In genomic region chr20:45813006-45813340, GRCh38 we compare ENCODE assay signal across 10 cellular contexts. TPM values are rescaled to one million over a fixed set of nuclear protein-coding genes. Genes with fewer than 3 reads are reported as not detected.
DNase-seq lines count a peak whose midpoint lies in the region; ATAC-seq and TF ChIP-seq lines count a peak whose summit lies in the region.
"Had no signal": no experiment of that assay in that cellular context is flagged by ENCODE, and none has a peak within 500 bp of the region (broad histone marks: within the 10 kb centered on the region; RNA-seq: fewer than 3 reads in every experiment).

No MANE protein-coding gene starts in this region.

- H3K4me1 ChIP-seq in right lobe of liver (peaks cover 0 to 6% (median 0%) of the 10 kb centered on the region in 4 donors), tibial nerve (peaks cover 0 to 28% (median 6%) of the 10 kb centered on the region in 4 donors)

- peaks cover 41% of the 10 kb centered on the region for H3K4me1 Mint-ChIP-seq in activated naive CD4-positive, alpha-beta T cell treated with anti-CD3 and anti-CD28 coated beads, Interleukin-2, amount 10 ng/mL, durations not matched to agents 7 days and 5 days
- peaks cover 11% of the 10 kb centered on the region for H3K4me1 Mint-ChIP-seq in activated naive CD8-positive, alpha-beta T cell (ENCODE audit: low read depth)

- DNase-seq in activated naive CD4-positive, alpha-beta T cell treated with anti-CD3 and anti-CD28 coated beads, Interleukin-2, amount 10 ng/mL, durations not matched to agents 7 days and 5 days = no peak
- no peak for DNase-seq in activated naive CD4-positive, alpha-beta T cell (lab: John Stamatoyannopoulos, UW)
- DNase-seq in right lobe of liver (no peak), tibial nerve (ENCODE audit: low spot score in 2 of 2) (no peak)

- peaks cover 69% of the 10 kb centered on the region for H3K36me3 Mint-ChIP-seq in activated naive CD4-positive, alpha-beta T cell treated with anti-CD3 and anti-CD28 coated beads, Interleukin-2, amount 10 ng/mL, durations not matched to agents 7 days and 5 days
- peaks cover 12% of the 10 kb centered on the region for H3K36me3 Mint-ChIP-seq in activated naive CD8-positive, alpha-beta T cell

- intact Hi-C loops in right lobe of liver (cut with DNase I) = loop anchor here in 1 of 2 donors (10.0 kb wide), 1 partner anchor 142 kb away; no protein-coding TSS in a partner anchor

- H3K4me3 Mint-ChIP-seq in activated naive CD4-positive, alpha-beta T cell treated with anti-CD3 and anti-CD28 coated beads, Interleukin-2, amount 10 ng/mL, durations not matched to agents 7 days and 5 days = peak overlapping the region; percentile 91
- peak overlapping the region; percentile 85 for H3K4me3 Mint-ChIP-seq in activated naive CD8-positive, alpha-beta T cell

- no peaks in the 10 kb centered on the region for H3K27me3 Mint-ChIP-seq in activated naive CD4-positive, alpha-beta T cell treated with anti-CD3 and anti-CD28 coated beads, Interleukin-2, amount 10 ng/mL, durations not matched to agents 7 days and 5 days
- no peaks in the 10 kb centered on the region for H3K27me3 Mint-ChIP-seq in activated naive CD8-positive, alpha-beta T cell

- H3K27me3 ChIP-seq in right lobe of liver = no peaks in the 10 kb centered on the region
- no peaks in the 10 kb centered on the region for H3K27me3 ChIP-seq in tibial nerve
- H3K27me3 ChIP-seq: adrenal gland had no signal

- 9% methylated on average over 8 of the region's 11 CpGs for WGBS in right lobe of liver (ENCODE audit: insufficient coverage, low coverage, low lambda C conversion rate, missing lambda C conversion rate)
- 4 to 7% methylated on average over 9 to 11 of the region's 11 CpGs for WGBS in tibial nerve, 2 donors

- H3K9me3 ChIP-seq in right lobe of liver = no peaks in the 10 kb centered on the region
- H3K9me3 ChIP-seq in tibial nerve = no peaks in the 10 kb centered on the region
- H3K9me3 ChIP-seq: adrenal gland had no signal

- TF ChIP-seq CTCF in right lobe of liver (IDR thresholded peaks at IDR 0.05) (no peak), tibial nerve (IDR thresholded peaks at IDR 0.05) (no peak)

- H3K9me3 Mint-ChIP-seq in activated naive CD4-positive, alpha-beta T cell treated with anti-CD3 and anti-CD28 coated beads, Interleukin-2, amount 10 ng/mL, durations not matched to agents 7 days and 5 days = no peaks in the 10 kb centered on the region
- no peaks in the 10 kb centered on the region for H3K9me3 Mint-ChIP-seq in activated naive CD8-positive, alpha-beta T cell (ENCODE audit: low read depth)

- H3K4me3 ChIP-seq in right lobe of liver (peak overlapping the region in 2 of 3 donors; percentile 40 to 51), tibial nerve (peak overlapping the region; percentile 31 to 71 (median 59))

- H3K27ac Mint-ChIP-seq in activated naive CD4-positive, alpha-beta T cell treated with anti-CD3 and anti-CD28 coated beads, Interleukin-2, amount 10 ng/mL, durations not matched to agents 7 days and 5 days = peak overlapping the region; percentile 86
- no peak overlapping the region for H3K27ac Mint-ChIP-seq in activated naive CD8-positive, alpha-beta T cell

- TF ChIP-seq POLR2A in right lobe of liver (IDR thresholded peaks at IDR 0.05) (no peak), tibial nerve (IDR thresholded peaks at IDR 0.05) (no peak), GM18505 (IDR thresholded peaks at IDR 0.05; ENCODE audit: borderline replicate concordance, extremely low read depth, insufficient read depth, insufficient read length) (no peak)

- CTCF ChIA-PET in activated naive CD4-positive, alpha-beta T cell treated with anti-CD3 and anti-CD28 coated beads, Interleukin-2, amount 10 ng/mL, durations not matched to agents 7 days and 5 days (lab: Charles Lee) = interaction anchor here (0.6 to 2.6 kb wide), 5 partner anchors 11 to 158 kb away, joined by 3 to 13 read pairs (median 4); no protein-coding TSS in a partner anchor

- H3K36me3 ChIP-seq in right lobe of liver (peaks cover 0 to 30% (median 15%) of the 10 kb centered on the region in 4 donors), tibial nerve (peaks cover 0 to 36% (median 10%) of the 10 kb centered on the region in 3 donors)

- H3K27ac ChIP-seq in right lobe of liver (no peak overlapping the region), tibial nerve (no peak overlapping the region)
- H3K27ac ChIP-seq: adrenal gland had no signal

- ATAC-seq in right lobe of liver (no peak), GM21360 (IDR thresholded peaks at IDR 0.05; ENCODE audit: unreplicated experiment) (no peak), GM18505 (IDR thresholded peaks at IDR 0.05; ENCODE audit: unreplicated experiment) (no peak), GM21447 (IDR thresholded peaks at IDR 0.05; ENCODE audit: unreplicated experiment) (no peak)

- TF ChIP-seq EP300 in tibial nerve (IDR thresholded peaks at IDR 0.05) = no peak

RNA-seq across cellular contexts. Expression of gene UBE2C, which starts 0.5 kb away (rescaled TPM):
- total RNA-seq in right lobe of liver = 1 to 10 TPM in 4 of 6 experiments, under 1 TPM in 1, not detected in 1; 0.66 to 5.8 (median 3.7) TPM
- 1 to 10 TPM in 2 of 4 donors, under 1 TPM in 1, not detected in 1; 0.78 to 6.9 (median 1.5) TPM for total RNA-seq in tibial nerve

RNA-seq across cellular contexts. Expression of gene TNNC2, which starts 14.1 kb away (rescaled TPM):
- total RNA-seq in right lobe of liver = 1 to 10 TPM in 1 of 6 experiments, under 1 TPM in 2, not detected in 3; 0.37 to 3.5 (median 0.86) TPM
- 10 to 100 TPM in 1 of 4 donors, 1 to 10 TPM in 2, not detected in 1; 2.3 to 12.0 (median 6.5) TPM for total RNA-seq in tibial nerve

RNA-seq across cellular contexts. Expression of gene SNX21, which starts 20.6 kb away (rescaled TPM):
- total RNA-seq in right lobe of liver = 10 to 100 TPM in 2 of 6 experiments, 1 to 10 TPM in 4; 3.4 to 21.8 (median 6.8) TPM
- 100 to 1,000 TPM; 177 to 389 (median 240) TPM for total RNA-seq in tibial nerve

RNA-seq across cellular contexts. Expression of gene DNTTIP1, which starts 21.2 kb away (rescaled TPM):
- total RNA-seq in right lobe of liver (10 to 100 TPM in 3 of 6 experiments, 1 to 10 TPM in 3; 7.5 to 15.7 (median 11.3) TPM), tibial nerve (10 to 100 TPM; 17.4 to 33.6 (median 27.2) TPM)

RNA-seq across cellular contexts. Expression of gene WFDC3, which starts 21.3 kb away (rescaled TPM):
- under 1 TPM in 2 of 6 experiments, not detected in 4; 0.49 to 0.73 TPM for total RNA-seq in right lobe of liver
- total RNA-seq in tibial nerve = 1 to 10 TPM in 1 of 4 donors, not detected in 3; 2.4 TPM
- total RNA-seq: G401 had no signal

Comparison
In these comparisons a context has a peak if more than half of its experiments do, and no peak if none do; other contexts are left out.
1. RNA of gene SNX21, which starts 20.6 kb away (total RNA-seq): 177 to 389 TPM in tibial nerve; 3.4 to 21.8 TPM in right lobe of liver; every median in the first group is over 4 times any median in the second.